27 cellular contexts compared by ENCODE assay signal in the genomic region with DNA sequence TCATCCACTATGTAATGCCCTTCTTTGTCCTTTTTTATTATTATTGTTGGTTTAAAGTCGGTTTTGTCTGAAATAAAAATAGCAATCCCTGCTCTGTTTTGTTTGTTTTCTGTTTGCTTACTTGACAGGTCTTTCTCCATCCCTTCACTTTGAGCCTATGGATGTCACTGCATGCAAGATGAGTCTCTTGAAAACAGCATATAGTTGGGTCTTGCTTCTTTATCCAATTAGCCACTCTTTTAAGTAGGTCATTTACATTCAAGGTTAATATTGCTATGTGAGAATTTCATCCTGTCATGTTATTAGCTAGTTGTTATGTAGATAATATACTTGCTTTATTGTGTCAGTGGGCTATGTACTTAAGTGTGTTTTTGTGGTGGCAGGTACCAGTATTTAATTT.
"Had no signal": no experiment of that assay in that cellular context is flagged by ENCODE, and none has a peak within 500 bp of the region (broad histone marks: within the 10 kb centered on the region; RNA-seq: fewer than 3 reads in every experiment).

No MANE protein-coding gene starts in this region.

- DNase-seq: head of caudate nucleus; hippocampal formation; islet precursor cell; left ventricle myocardium inferior; mesendoderm; naive B cell; nucleus accumbens; right lobe of liver; stimulated activated CD4-positive, alpha-beta T cell treated with anti-CD3 and anti-CD28 coated beads, Interleukin-1b, Interleukin-23, amount 100 ng/mL, for 48 hours; stimulated activated CD4-positive, alpha-beta T cell treated with anti-CD3 and anti-CD28 coated beads, Interleukin-2, amount 100 ng/mL, for 48 hours; stimulated activated CD4-positive, alpha-beta T cell treated with anti-CD3 and anti-CD28 coated beads, Interleukin-4, amount 100 ng/mL, for 4 hours; stimulated activated CD8-positive, alpha-beta memory T cell treated with anti-CD3 and anti-CD28 coated beads, Interleukin-4, amount 100 ng/mL, for 48 hours; stimulated activated naive CD4-positive, alpha-beta T cell treated with Interleukin-2 at 50 U/mL for 16 hours; tibial artery; trophoblast cell; upper lobe of right lung had no signal

- ATAC-seq: right lobe of liver; stimulated activated memory B cell treated with anti-CD40 and anti-IgM and Interleukin-4, amounts not matched to agents 10 μg/mL and 1 μg/mL and 100 μg/mL, for 72 hours; upper lobe of right lung had no signal

- H3K9me3 ChIP-seq: left ventricle myocardium inferior, right atrium auricular region, right lobe of liver, suprapubic skin, thoracic aorta, tibial artery, upper lobe of right lung had no signal

- H3K36me3 ChIP-seq: left ventricle myocardium inferior, right atrium auricular region, right lobe of liver, thoracic aorta, upper lobe of right lung had no signal

- H3K4me3 ChIP-seq: left ventricle myocardium inferior, lung, right atrium auricular region, right lobe of liver, smooth muscle cell, suprapubic skin, thoracic aorta, tibial artery, upper lobe of right lung had no signal

- H3K9ac ChIP-seq: parathyroid adenoma had no signal

- H3K27ac Mint-ChIP-seq: mesothelial cell of epicardium, nephron, progenitor cell of endocrine pancreas had no signal

- H3K27me3 ChIP-seq: right atrium auricular region, right lobe of liver, suprapubic skin, tibial artery, upper lobe of right lung had no signal

- H3K27me3 Mint-ChIP-seq: naive B cell; progenitor cell of endocrine pancreas; stimulated activated memory B cell treated with anti-CD40 and anti-IgM and Interleukin-4, amounts not matched to agents 10 μg/mL and 1 μg/mL and 100 μg/mL, for 72 hours had no signal

- H3K27ac ChIP-seq: left ventricle myocardium inferior, parathyroid adenoma, right atrium auricular region, right lobe of liver, suprapubic skin, thoracic aorta, tibial artery, upper lobe of right lung had no signal

- H3K4me2 ChIP-seq: smooth muscle cell had no signal

- H3K9me3 Mint-ChIP-seq: naive B cell had no signal

- H3K4me1 Mint-ChIP-seq: mesothelial cell of epicardium, neural crest cell had no signal

- H3K4me1 ChIP-seq: tibial artery, upper lobe of right lung had no signal

- H3K4me3 Mint-ChIP-seq: mesothelial cell of epicardium; naive B cell; nephron; neural crest cell; stimulated activated memory B cell treated with anti-CD40 and anti-IgM and Interleukin-4, amounts not matched to agents 10 μg/mL and 1 μg/mL and 100 μg/mL, for 72 hours had no signal

- H2AFZ ChIP-seq: parathyroid adenoma had no signal
